Comparison of ENCODE assay signal across 9 cellular contexts in the genomic region with DNA sequence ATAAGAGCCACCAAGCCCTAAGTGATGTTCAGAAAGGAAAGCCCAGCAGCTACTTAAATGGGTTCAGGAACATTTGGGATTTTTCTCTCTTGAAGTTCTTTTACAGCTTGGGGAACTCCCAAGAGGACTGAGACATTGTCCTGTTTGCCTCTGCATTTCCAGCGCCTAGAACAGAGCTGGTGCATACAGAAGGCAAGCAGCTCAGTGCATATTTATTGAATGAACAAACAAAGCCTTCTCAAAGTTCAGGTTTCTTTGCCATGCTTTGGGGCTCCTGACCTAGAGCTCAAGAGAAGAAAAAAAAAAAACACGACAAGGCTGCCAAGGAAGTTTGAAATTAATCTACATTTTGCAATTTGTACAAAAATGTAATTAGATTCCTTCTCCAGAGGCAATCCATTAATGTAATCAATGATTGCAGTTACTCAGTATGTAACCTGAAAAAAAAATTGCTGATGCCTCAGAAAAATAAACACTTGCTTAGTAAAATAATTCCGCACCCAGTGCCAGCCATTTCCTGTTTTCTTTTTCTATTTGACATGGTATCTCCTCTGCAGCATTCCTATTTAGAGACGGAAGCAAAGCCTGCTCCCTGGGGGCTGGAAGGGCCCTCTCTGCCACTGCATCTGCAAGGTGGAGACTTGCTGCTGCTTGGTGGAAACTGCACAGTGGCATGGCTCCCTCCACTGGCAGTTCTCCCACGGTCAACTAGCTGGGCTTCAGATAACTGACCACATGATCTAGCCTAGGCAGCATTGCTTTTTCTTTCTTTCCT.
DNase-seq lines count a peak whose midpoint lies in the region; ATAC-seq and TF ChIP-seq lines count a peak whose summit lies in the region.
"Had no signal": no experiment of that assay in that cellular context is flagged by ENCODE, and none has a peak within 500 bp of the region (broad histone marks: within the 10 kb centered on the region; RNA-seq: fewer than 3 reads in every experiment).

No MANE protein-coding gene starts in this region.

- H3K18ac ChIP-seq in H9 (ENCODE audit: insufficient read length, low read depth, low read length): no peak overlapping the region

- H3K4me3 Mint-ChIP-seq in H9: no peak overlapping the region
- H3K4me3 Mint-ChIP-seq: naive B cell had no signal

- H2BK12ac ChIP-seq in H9 (ENCODE audit: insufficient read length, low read depth, low read length): no peak overlapping the region

- WGBS in H9 (ENCODE audit: extremely low coverage, insufficient read length, low lambda C conversion rate): no CpG with 5 or more reads among the region's 5 CpGs
- 41% methylated on average over 5 of the region's 5 CpGs for WGBS in right cardiac atrium

- H2AK5ac ChIP-seq in H9 (ENCODE audit: insufficient read length, low read length): no peak overlapping the region

- no peak overlapping the region for H4K8ac ChIP-seq in H9 (replicated peaks; ENCODE audit: insufficient read length, low read depth, low read length)

- TF ChIP-seq CTCF in H9 (conservative IDR thresholded peaks at IDR 0.05) (peak; percentile 63), coronary artery (IDR thresholded peaks at IDR 0.05) (no peak)

- H3K27ac ChIP-seq in H9 (ENCODE audit: insufficient read length, low read depth, low read length) (no peak overlapping the region), right cardiac atrium (ENCODE audit: low read length) (no peak overlapping the region), coronary artery (no peak overlapping the region)

- H3K56ac ChIP-seq in H9 (ENCODE audit: insufficient read length, low read depth, low read length): no peak overlapping the region

- H3K9ac ChIP-seq in H9 (ENCODE audit: extremely low read depth, insufficient read length, low read length): no peak overlapping the region

- H3K27me3 ChIP-seq in H9 (ENCODE audit: insufficient read depth, low read length) (no peaks in the 10 kb centered on the region), right cardiac atrium (ENCODE audit: control insufficient read depth, insufficient read depth) (no peaks in the 10 kb centered on the region)

- no peak overlapping the region for H3K23ac ChIP-seq in H9 (ENCODE audit: insufficient read length, low read depth, low read length)

- DNase-seq in ACHN (peak; percentile 55), H9 (peak; percentile 58), right cardiac atrium (peak; percentile 20 to 71 (median 69)), germinal center (ENCODE audit: low spot score) (no peak), posterior vena cava (ENCODE audit: low spot score) (no peak), coronary artery (ENCODE audit: low spot score) (no peak)
- DNase-seq in activated CD4-positive, alpha-beta T cell treated with anti-CD3 and anti-CD28 coated beads, Interleukin-2, amount 50 U/mL, for 48 hours: no peak
- DNase-seq: naive B cell had no signal

- intact Hi-C loops in right cardiac atrium (cut with DNase I) (loop anchor here in 1 of 4 donors (5.0 kb wide), 1 partner anchor 419 kb away; no protein-coding TSS in a partner anchor), posterior vena cava (cut with DNase I) (no loop called here)

- no peaks in the 10 kb centered on the region for H3K9me3 Mint-ChIP-seq in H9

- H3K79me2 ChIP-seq in H9 (ENCODE audit: insufficient read depth, low read length): no peaks in the 10 kb centered on the region; the same call in 1 of the 2 replicates

- H3K4me1 Mint-ChIP-seq in H9: peaks cover 13 to 19% of the 10 kb centered on the region in 2 experiments
- H3K4me1 Mint-ChIP-seq: naive B cell had no signal

- H2BK5ac ChIP-seq in H9 (ENCODE audit: insufficient read length, low read length): no peak overlapping the region

- no peak overlapping the region for H3T11ph ChIP-seq in H9 (ENCODE audit: low read length)

- H4K5ac ChIP-seq in H9 (ENCODE audit: insufficient read length, low read depth, low read length): no peak overlapping the region

- H4K20me1 ChIP-seq in H9 (ENCODE audit: control insufficient read depth, insufficient read depth, insufficient read length): no peaks in the 10 kb centered on the region

- no peak overlapping the region for H3K4ac ChIP-seq in H9 (ENCODE audit: low read depth, low read length)

- H2BK120ac ChIP-seq in H9 (ENCODE audit: low read depth, low read length, poor library complexity, severe bottlenecking): no peak overlapping the region

- no peaks in the 10 kb centered on the region for H3K23me2 ChIP-seq in H9 (ENCODE audit: insufficient read length, low read depth, low read length, poor library complexity, severe bottlenecking)

- no peak overlapping the region for H2BK15ac ChIP-seq in H9 (ENCODE audit: low read depth, low read length)

- H3K36me3 Mint-ChIP-seq in H9 (ENCODE audit: insufficient read depth in 1 of 3, low read depth in 3 of 3): no peaks in the 10 kb centered on the region; a peak in 1 of 7 replicates
- H3K36me3 Mint-ChIP-seq: naive B cell had no signal

- no peak overlapping the region for H4K91ac ChIP-seq in H9 (ENCODE audit: insufficient read length, low read depth, low read length)

- H3K79me1 ChIP-seq in H9 (ENCODE audit: insufficient read depth, low read depth, low read length, poor library complexity, severe bottlenecking): no peaks in the 10 kb centered on the region

- H3K27me3 Mint-ChIP-seq in H9 (ENCODE audit: low read depth): no peaks in the 10 kb centered on the region

- H3K9me3 ChIP-seq in H9 (ENCODE audit: control insufficient read depth, low read depth, low read length): no peaks in the 10 kb centered on the region
- no peaks in the 10 kb centered on the region for H3K9me3 ChIP-seq in right cardiac atrium (ENCODE audit: control insufficient read depth, low read length)

- in situ Hi-C loops in ACHN (cut with HindIII; ENCODE audit: low pct_ligation_motif_present, low pct_unique_long_range_greater_than_20kb, low sequenced_read_pairs): no loop called here

- no peak overlapping the region for H3K27ac Mint-ChIP-seq in H9

- ATAC-seq in SK-N-SH treated with all-trans-retinoic acid at 6 μM for 48 hours (peak; percentile 27; the same call in 1 of the 3 replicates), right cardiac atrium (peak; percentile 65 to 84)

- H2BK20ac ChIP-seq in H9 (ENCODE audit: low read depth, low read length, poor library complexity, severe bottlenecking): no peak overlapping the region

- H3K4me1 ChIP-seq in H9 (ENCODE audit: insufficient read depth, low read length): 0 out of 2 replicates have a peak, but pooled peaks cover 2% of the 10 kb centered on the region
- H3K4me1 ChIP-seq in right cardiac atrium (ENCODE audit: control insufficient read depth, insufficient read depth, low read length): no peaks in the 10 kb centered on the region

- H3K4me2 ChIP-seq in H9 (ENCODE audit: insufficient read depth, insufficient read length, low read length): no peak overlapping the region

- no peak overlapping the region for H2AFZ ChIP-seq in H9 (ENCODE audit: low read length)

- H3K14ac ChIP-seq in H9 (ENCODE audit: insufficient read depth, low read length): no peak overlapping the region

- no peak overlapping the region for H3K4me3 ChIP-seq in right cardiac atrium (ENCODE audit: low read length)
- no peak overlapping the region for H3K4me3 ChIP-seq in coronary artery

TF ChIP-seq in SK-N-SH treated with all-trans-retinoic acid at 6 μM for 48 hours, 23 proteins besides CTCF, POLR2A, EP300 and RAD21:
- no peak for TF ChIP-seq ZFP30 (CRISPR knock-in tag; IDR thresholded peaks at IDR 0.05)

Comparison
In these comparisons a context has a peak if more than half of its experiments do, and no peak if none do; other contexts are left out.
1. DNase-seq: peak in ACHN (single experiment), H9 (single experiment) and right cardiac atrium (3 of 3); none in germinal center (single experiment), activated CD4-positive, alpha-beta T cell treated with anti-CD3 and anti-CD28 coated beads, Interleukin-2, amount 50 U/mL, for 48 hours (0 of 2), posterior vena cava (single experiment) and coronary artery (single experiment).